In the genomic region with DNA sequence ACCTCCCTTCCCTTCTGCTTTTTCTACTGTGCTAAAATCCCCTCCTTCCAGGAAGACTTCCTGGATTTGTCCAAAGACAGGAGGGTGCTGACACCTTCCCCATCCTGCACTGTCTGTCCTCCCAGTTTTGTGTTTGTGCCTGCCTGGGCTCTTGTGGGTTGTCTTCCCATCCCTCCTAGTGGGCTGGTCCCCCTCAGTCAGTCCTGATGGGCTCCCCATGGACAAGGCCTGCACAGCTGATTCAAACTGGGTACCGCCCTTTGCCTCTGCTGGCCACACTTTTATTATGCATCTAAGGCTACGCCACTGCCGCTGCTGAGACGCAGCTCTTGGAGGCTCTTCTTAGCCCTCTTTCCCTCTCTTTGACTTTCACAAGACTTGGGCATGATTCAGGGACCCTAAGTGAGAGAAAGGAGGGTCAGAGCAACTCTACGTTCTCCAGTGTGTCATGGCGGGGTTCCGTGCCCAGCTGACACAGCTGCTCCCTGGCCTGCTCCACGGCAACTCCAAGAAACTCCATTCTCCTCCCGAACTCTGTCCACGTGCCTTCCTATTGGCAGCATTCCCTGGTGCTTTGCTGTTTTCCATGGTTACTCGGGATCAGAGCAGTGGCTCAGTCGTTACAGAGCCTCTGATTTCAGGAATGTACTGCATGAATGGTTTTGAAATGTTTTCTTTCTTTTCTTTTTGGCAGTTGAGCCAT, we compare ENCODE assay signal across 9 cellular contexts. TPM values are rescaled to one million over a fixed set of nuclear protein-coding genes. Genes with fewer than 3 reads are reported as not detected.
DNase-seq lines count a peak whose midpoint lies in the region; ATAC-seq and TF ChIP-seq lines count a peak whose summit lies in the region.
"Had no signal": no experiment of that assay in that cellular context is flagged by ENCODE, and none has a peak within 500 bp of the region (broad histone marks: within the 10 kb centered on the region; RNA-seq: fewer than 3 reads in every experiment).

No MANE protein-coding gene starts in this region.

- TF ChIP-seq POLR2A in ovary (IDR thresholded peaks at IDR 0.05) = no peak

- POLR2A ChIA-PET in AG04450 (lab: Yijun Ruan, JAX) = interaction anchor here (0.6 kb wide), 1 partner anchor 429 kb away, joined by 3 read pairs; no protein-coding TSS in a partner anchor

- no peaks in the 10 kb centered on the region for H3K36me3 ChIP-seq in ascending aorta
- no peaks in the 10 kb centered on the region for H3K36me3 ChIP-seq in ovary
- H3K36me3 ChIP-seq: BLaER1 treated with 17β-estradiol and CSF1 and Interleukin-3, amounts not matched to agents 10 nM and 100 nM had no signal

- no peaks in the 10 kb centered on the region for H3K9me3 ChIP-seq in AG04450 (ENCODE audit: control insufficient read depth, insufficient read depth, low read length)
- H3K9me3 ChIP-seq in ascending aorta = no peaks in the 10 kb centered on the region
- no peaks in the 10 kb centered on the region for H3K9me3 ChIP-seq in ovary
- H3K9me3 ChIP-seq: BLaER1 treated with 17β-estradiol and CSF1 and Interleukin-3, amounts not matched to agents 10 nM and 100 nM had no signal

- WGBS in ovary, 3 donors = 27 to 34% (median 33%) methylated on average over 12 of the region's 12 CpGs

- CTCF ChIA-PET in AG04450 (lab: Charles Lee) = interaction anchor here (1.0 to 6.6 kb wide), 18 partner anchors 11 to 609 kb away, joined by 3 to 134 read pairs (median 7); a partner anchor contains a TSS

- H3K27ac ChIP-seq in AG04450 (ENCODE audit: low read depth, low read length) = peak overlapping the region; percentile 21
- H3K27ac ChIP-seq in ascending aorta = peak overlapping the region; percentile 57 to 68
- no peak overlapping the region for H3K27ac ChIP-seq in ovary
- H3K27ac ChIP-seq: BLaER1 treated with 17β-estradiol and CSF1 and Interleukin-3, amounts not matched to agents 10 nM and 100 nM had no signal

- TF ChIP-seq CTCF in AG04450 (IDR thresholded peaks at IDR 0.05; ENCODE audit: low read depth, low read length) = no peak
- no peak for TF ChIP-seq CTCF in ascending aorta (IDR thresholded peaks at IDR 0.05)
- no peak for TF ChIP-seq CTCF in ovary (IDR thresholded peaks at IDR 0.05)

- H3K4me3 ChIP-seq in AG04450 (ENCODE audit: low read depth, low read length) (no peak overlapping the region), ascending aorta (no peak overlapping the region), ovary (no peak overlapping the region)
- H3K4me3 ChIP-seq: BLaER1 treated with 17β-estradiol and CSF1 and Interleukin-3, amounts not matched to agents 10 nM and 100 nM had no signal

- H3K4me1 ChIP-seq in ascending aorta = peaks cover 0 to 11% of the 10 kb centered on the region in 2 donors
- peaks cover 7% of the 10 kb centered on the region for H3K4me1 ChIP-seq in ovary (ENCODE audit: insufficient read depth)

- intact Hi-C loops in ascending aorta (cut with DNase I) (loop anchor here (5.0 to 10.0 kb wide), 2 partner anchors 214 to 604 kb away; no protein-coding TSS in a partner anchor), cardiac septum (cut with DNase I) (loop anchor here (10.0 kb wide), 1 partner anchor 614 kb away; no protein-coding TSS in a partner anchor), ovary (cut with DNase I) (loop anchor here in 1 of 4 donors (5.0 kb wide), 1 partner anchor 506 kb away; no protein-coding TSS in a partner anchor)

- no peak for TF ChIP-seq EP300 in ovary (IDR thresholded peaks at IDR 0.05)

- DNase-seq in AG04450 (ENCODE audit: low read depth, low spot score) = no peak
- peak in 1 of 2 donors; percentile 81 for DNase-seq in ascending aorta (ENCODE audit: low spot score in 2 of 2)
- peak; percentile 65 for DNase-seq in cardiac septum (ENCODE audit: low spot score)
- peak; percentile 22 to 57 (median 33) for DNase-seq in ovary
- no peak for DNase-seq in NK-92 treated with Interleukin-12 subunit alpha and Interleukin-12 subunit beta, amount 100 ng/mL, for 24 hours (lab: John Stamatoyannopoulos, UW)
- no peak for DNase-seq in NCI-H2029 (lab: John Stamatoyannopoulos, UW)

- H3K27me3 ChIP-seq in AG04450 (ENCODE audit: control insufficient read depth, insufficient read depth, low read length) = peaks cover 37% of the 10 kb centered on the region
- no peaks in the 10 kb centered on the region for H3K27me3 ChIP-seq in ascending aorta
- no peaks in the 10 kb centered on the region for H3K27me3 ChIP-seq in ovary
- H3K27me3 ChIP-seq: BLaER1 treated with 17β-estradiol and CSF1 and Interleukin-3, amounts not matched to agents 10 nM and 100 nM had no signal

- ATAC-seq in GM19324 (IDR thresholded peaks at IDR 0.05; ENCODE audit: low FRiP score, unreplicated experiment) (no peak), GM19467 (IDR thresholded peaks at IDR 0.05; ENCODE audit: unreplicated experiment) (no peak)

RNA-seq across cellular contexts. Expression of a gene that starts 3.8 kb away (rescaled TPM):
- not detected in 2 replicates for polyA plus RNA-seq in AG04450 (2011; rRNA removed)
- not detected in 2 replicates for polyA minus RNA-seq in AG04450 (2011; rRNA and poly(A)+ RNA removed)
- total RNA-seq in ascending aorta = not detected
- not detected for total RNA-seq in cardiac septum
- not detected for total RNA-seq in ovary
- not detected for polyA plus RNA-seq in ovary

RNA-seq across cellular contexts. Expression of a gene that starts 14.4 kb away (rescaled TPM):
- not detected in 2 replicates for polyA plus RNA-seq in AG04450 (2011; rRNA removed)
- polyA minus RNA-seq in AG04450 (2011; rRNA and poly(A)+ RNA removed) = not detected in 2 replicates
- not detected for total RNA-seq in ascending aorta
- not detected for total RNA-seq in cardiac septum
- total RNA-seq in ovary = not detected
- not detected for polyA plus RNA-seq in ovary

RNA-seq across cellular contexts. Expression of a gene that starts 35.1 kb away (rescaled TPM):
- polyA plus RNA-seq in AG04450 (2011; rRNA removed) (not detected in 2 replicates), ovary (not detected)
- not detected in 2 replicates for polyA minus RNA-seq in AG04450 (2011; rRNA and poly(A)+ RNA removed)
- total RNA-seq in ascending aorta (not detected), cardiac septum (not detected), ovary (not detected)

RNA-seq across cellular contexts. Expression of a gene that starts 49.9 kb away (rescaled TPM):
- 0.04 TPM in 1 of 2 replicates, not detected in the other for polyA plus RNA-seq in AG04450 (2011; rRNA removed)
- polyA minus RNA-seq in AG04450 (2011; rRNA and poly(A)+ RNA removed) = not detected in 2 replicates
- total RNA-seq in ascending aorta = not detected
- total RNA-seq in cardiac septum = not detected
- total RNA-seq in ovary = not detected
- polyA plus RNA-seq in ovary = not detected

Comparison
In these comparisons a context has a peak if more than half of its experiments do, and no peak if none do; other contexts are left out.
1. DNase-seq: peak in cardiac septum (single experiment) and ovary (5 of 5); none in AG04450 (single experiment), NK-92 treated with Interleukin-12 subunit alpha and Interleukin-12 subunit beta, amount 100 ng/mL, for 24 hours (single experiment) and NCI-H2029 (single experiment).
2. H3K27ac ChIP-seq: peak in AG04450 (single experiment) and ascending aorta (2 of 2); none in ovary (0 of 2).